In the genomic region with DNA sequence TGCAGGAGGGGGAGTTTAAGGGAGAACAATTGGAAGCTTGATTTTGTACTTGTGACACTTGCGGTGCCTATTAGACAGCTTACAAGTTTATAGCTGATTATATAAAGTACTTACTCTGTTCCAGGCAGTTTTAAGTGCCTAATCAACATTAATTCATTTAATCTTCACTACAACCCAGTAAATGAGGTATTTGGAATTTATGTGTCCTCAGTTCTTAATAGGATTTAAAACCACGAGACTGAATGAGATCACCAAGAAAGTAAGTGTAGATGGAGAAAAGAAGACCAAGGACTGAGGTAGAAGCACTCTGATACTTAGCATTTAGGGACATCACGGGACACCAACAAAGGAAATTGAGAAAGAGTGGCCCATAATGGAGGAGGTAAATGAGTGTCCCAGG, we compare ENCODE assay signal across 19 cellular contexts. TPM values are rescaled to one million over a fixed set of nuclear protein-coding genes. Genes with fewer than 3 reads are reported as not detected.
DNase-seq lines count a peak whose midpoint lies in the region; ATAC-seq and TF ChIP-seq lines count a peak whose summit lies in the region.
"Had no signal": no experiment of that assay in that cellular context is flagged by ENCODE, and none has a peak within 500 bp of the region (broad histone marks: within the 10 kb centered on the region; RNA-seq: fewer than 3 reads in every experiment).

No MANE protein-coding gene starts in this region.

- no peak for TF ChIP-seq CTCF in retinal pigment epithelial cell (conservative IDR thresholded peaks at IDR 0.05; ENCODE audit: low read depth, low read length)

- peaks cover 1 to 21% of the 10 kb centered on the region in 2 donors for H3K27me3 Mint-ChIP-seq in T-cell

- no peak overlapping the region for H3K4me3 Mint-ChIP-seq in T-cell
- H3K4me3 Mint-ChIP-seq: B cell; CD4-positive, CD25-positive, alpha-beta regulatory T cell; CD8-positive, alpha-beta T cell; GM23338; H9; HFFc6 had no signal

- no peaks in the 10 kb centered on the region for H3K4me1 Mint-ChIP-seq in T-cell
- H3K4me1 Mint-ChIP-seq: B cell; CD4-positive, CD25-positive, alpha-beta regulatory T cell had no signal

- DNase-seq in G401 (ENCODE audit: low spot score) = peak; percentile 39
- peak; percentile 85 for DNase-seq in NCI-H82 (lab: John Stamatoyannopoulos, UW)
- DNase-seq in astrocyte of the hippocampus (ENCODE audit: low read depth, low spot score) = peak; percentile 20
- DNase-seq in retinal pigment epithelial cell (ENCODE audit: low read depth) = peak; percentile 94
- DNase-seq in SKM-1 (lab: John Stamatoyannopoulos, UW; ENCODE audit: unreplicated experiment) = no peak
- no peak for DNase-seq in T-cell
- DNase-seq in NCI-H2227 (lab: John Stamatoyannopoulos, UW; ENCODE audit: unreplicated experiment) = no peak
- DNase-seq: Caco-2; CD4-positive, CD25-positive, alpha-beta regulatory T cell; CD8-positive, alpha-beta T cell; DMS 273 treated with DMSO at 0.1 percent for 48 hours; DMS79; EL; H9; HFFc6 had no signal

- CTCF ChIA-PET in T-cell (lab: Charles Lee) = no interaction called here

- POLR2A ChIA-PET in T-cell (lab: Charles Lee) = no interaction called here

- H3K27ac Mint-ChIP-seq in T-cell = no peak overlapping the region
- H3K27ac Mint-ChIP-seq: B cell; CD4-positive, CD25-positive, alpha-beta regulatory T cell; CD8-positive, alpha-beta T cell; GM23338; H9; HFFc6 had no signal

- ATAC-seq in GM18511 (IDR thresholded peaks at IDR 0.05; ENCODE audit: unreplicated experiment) = no peak
- ATAC-seq in T-cell (replicated peaks in 1 of 4) = no peak
- ATAC-seq: CD8-positive, alpha-beta T cell; GM23338 had no signal

- no peaks in the 10 kb centered on the region for H3K9me3 Mint-ChIP-seq in T-cell
- H3K9me3 Mint-ChIP-seq: CD8-positive, alpha-beta T cell; GM23338; H9; HFFc6 had no signal

- no peaks in the 10 kb centered on the region for H3K36me3 Mint-ChIP-seq in T-cell
- H3K36me3 Mint-ChIP-seq: CD4-positive, CD25-positive, alpha-beta regulatory T cell; CD8-positive, alpha-beta T cell had no signal

- in situ Hi-C loops in G401 (cut with HindIII; ENCODE audit: low sequenced_read_pairs) = no loop called here

- no peak overlapping the region for H3K4me3 ChIP-seq in retinal pigment epithelial cell (ENCODE audit: low read length)
- H3K4me3 ChIP-seq: BLaER1, GM23338 had no signal

RNA-seq across cellular contexts. Expression of a gene that starts 49.8 kb away (rescaled TPM):
- total RNA-seq in G401 (2014; rRNA removed; shearing (Covaris generic)) = 114 and 136 TPM in 2 replicates
- 10 to 100 TPM; 44.4 to 83.6 (median 45.2) TPM for total RNA-seq in T-cell

RNA-seq across cellular contexts. Expression of a gene that starts 54.0 kb away (rescaled TPM):
- 125 and 172 TPM in 2 replicates for total RNA-seq in G401 (2014; rRNA removed; shearing (Covaris generic))
- total RNA-seq in T-cell = 1 to 10 TPM; 5.8 to 9.5 (median 5.9) TPM

Comparison
In these comparisons a context has a peak if more than half of its experiments do, and no peak if none do; other contexts are left out.
1. DNase-seq: peak in G401 (single experiment), NCI-H82 (single experiment), astrocyte of the hippocampus (single experiment) and retinal pigment epithelial cell (single experiment); none in SKM-1 (single experiment), T-cell (0 of 34) and NCI-H2227 (single experiment).
2. RNA of a gene that starts 54.0 kb away (total RNA-seq): 125 to 172 TPM in G401; 5.8 to 9.5 TPM in T-cell; every median in the first group is over 10 times any median in the second.